In the genomic region with DNA sequence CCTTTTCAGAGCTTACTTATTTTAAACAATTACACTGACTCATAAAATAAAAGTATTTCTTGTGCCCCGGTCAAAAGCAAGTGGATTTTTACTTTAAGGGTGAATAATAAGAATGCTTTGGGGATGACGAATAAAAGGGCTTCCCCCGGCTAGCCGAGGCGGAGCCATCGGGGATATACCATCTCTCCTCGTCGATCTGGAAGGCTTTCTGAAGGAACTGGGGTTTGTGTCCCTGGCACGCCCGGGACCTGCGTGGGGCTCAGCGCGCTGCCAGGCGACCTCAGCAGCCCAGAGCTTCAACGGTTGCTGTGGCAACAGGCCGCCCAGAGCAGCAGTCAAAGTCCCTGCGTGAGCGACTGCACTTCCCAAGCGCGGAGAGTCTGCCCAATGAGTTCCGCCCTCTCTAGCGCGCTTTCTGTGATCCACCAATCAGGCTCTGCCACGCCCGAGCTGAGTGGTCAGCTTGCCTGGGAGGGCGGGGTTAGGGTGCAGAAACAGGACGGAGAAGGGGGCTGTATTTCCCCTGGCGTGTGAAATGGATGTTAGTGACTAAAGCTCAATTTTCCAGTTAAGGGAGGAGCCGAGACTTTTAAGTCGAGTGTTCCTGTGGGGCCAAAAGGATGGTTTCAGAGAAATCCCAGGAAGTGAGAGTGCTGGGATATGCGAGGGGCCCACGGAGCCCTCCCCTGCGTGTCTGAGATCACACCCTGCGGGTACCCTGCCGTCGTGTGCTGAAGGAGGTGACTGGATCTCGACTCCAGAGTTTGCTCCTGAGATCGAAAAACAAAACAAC, we compare ENCODE assay signal across 8 cellular contexts. TPM values are rescaled to one million over a fixed set of nuclear protein-coding genes. Genes with fewer than 3 reads are reported as not detected.
DNase-seq lines count a peak whose midpoint lies in the region; ATAC-seq, FAIRE-seq and TF ChIP-seq lines count a peak whose summit lies in the region.

No MANE protein-coding gene starts in this region.

- H3K4me3 ChIP-seq in ascending aorta (peak overlapping the region; percentile 46 to 71), right cardiac atrium (ENCODE audit: low read length) (peak overlapping the region; percentile 33), psoas muscle (peak overlapping the region; percentile 75)

- ATAC-seq in HG02884 (IDR thresholded peaks at IDR 0.05; ENCODE audit: unreplicated experiment) (peak; percentile 95), right cardiac atrium (peak; percentile 100), psoas muscle (peak; percentile 97 to 98 (median 98))

- intact Hi-C loops in ascending aorta (cut with DNase I) (loop anchor here (1.0 to 5.0 kb wide), 6 partner anchors 32 to 1239 kb away; partner anchors contain the start of genes ALDH9A1, POGK and TMCO1), right cardiac atrium (cut with DNase I) (no loop called here), psoas muscle (cut with DNase I) (no loop called here)

- H3K27me3 ChIP-seq in ascending aorta (no peaks in the 10 kb centered on the region), right cardiac atrium (ENCODE audit: control insufficient read depth, insufficient read depth) (no peaks in the 10 kb centered on the region), psoas muscle (ENCODE audit: insufficient read depth in 3 of 3, low read length in 2 of 3) (no peaks in the 10 kb centered on the region)

- H3K36me3 ChIP-seq in ascending aorta: no peaks in the 10 kb centered on the region
- no peaks in the 10 kb centered on the region for H3K36me3 ChIP-seq in psoas muscle (ENCODE audit: insufficient read depth in 1 of 2, low read depth in 1 of 2)

- no peaks in the 10 kb centered on the region for H3K9me3 ChIP-seq in ascending aorta
- no peaks in the 10 kb centered on the region for H3K9me3 ChIP-seq in right cardiac atrium (ENCODE audit: control insufficient read depth, low read length)
- no peaks in the 10 kb centered on the region for H3K9me3 ChIP-seq in psoas muscle

- no peak for TF ChIP-seq CTCF in ascending aorta (IDR thresholded peaks at IDR 0.05)
- no peak for TF ChIP-seq CTCF in psoas muscle (IDR thresholded peaks at IDR 0.05)

- peak overlapping the region; percentile 76 to 80 for H3K27ac ChIP-seq in ascending aorta
- no peak overlapping the region for H3K27ac ChIP-seq in right cardiac atrium (ENCODE audit: low read length)
- H3K27ac ChIP-seq in psoas muscle: peak overlapping the region; percentile 43

- peak; percentile 91 for DNase-seq in NCI-H146 treated with DMSO at 0.1 percent for 48 hours (lab: John Stamatoyannopoulos, UW; ENCODE audit: unreplicated experiment)
- peak; percentile 61 to 97 (median 87) for DNase-seq in T-helper 2 cell
- DNase-seq in ascending aorta (ENCODE audit: low spot score in 2 of 2): peak; percentile 95 to 99
- DNase-seq in right cardiac atrium: peak; percentile 98 to 99 (median 98)
- peak; percentile 96 for DNase-seq in psoas muscle
- peak; percentile 94 for DNase-seq in urothelium cell line (ENCODE audit: low spot score)

- peak; percentile 33 for TF ChIP-seq POLR2A in GM15510 (IDR thresholded peaks at IDR 0.05; ENCODE audit: borderline replicate concordance, extremely low read depth, insufficient read length)

- under 1% methylated on average over 38 of the region's 38 CpGs for WGBS in right cardiac atrium
- WGBS in psoas muscle, 3 donors: 0 to 1% (median 0%) methylated on average over 38 of the region's 38 CpGs

- H3K4me1 ChIP-seq in ascending aorta (peaks cover 0 to 6% of the 10 kb centered on the region in 2 donors), right cardiac atrium (ENCODE audit: control insufficient read depth, insufficient read depth, low read length) (no peaks in the 10 kb centered on the region), psoas muscle (no peaks in the 10 kb centered on the region)

- FAIRE-seq in urothelium cell line (lab: Jason Lieb, UNC): peak; percentile 65

RNA-seq across cellular contexts. Expression of gene MGST3, which starts 33.0 kb away (rescaled TPM):
- total RNA-seq in ascending aorta (177 TPM), right cardiac atrium (100 to 1,000 TPM; 444 to 541 (median 465) TPM), psoas muscle (100 to 1,000 TPM; 223 to 318 (median 258) TPM)
- polyA plus RNA-seq in right cardiac atrium (805 TPM), psoas muscle (100 to 1,000 TPM; 177 to 329 (median 233) TPM)

RNA-seq across cellular contexts. Expression of gene LRRC52, which starts 54.3 kb away (rescaled TPM):
- total RNA-seq in ascending aorta (not detected), right cardiac atrium (not detected), psoas muscle (not detected)
- polyA plus RNA-seq in right cardiac atrium (0.05 TPM), psoas muscle (1 to 10 TPM in 1 of 3 donors, under 1 TPM in 2; 0.08 to 1.2 (median 0.08) TPM)
